In the genomic region with DNA sequence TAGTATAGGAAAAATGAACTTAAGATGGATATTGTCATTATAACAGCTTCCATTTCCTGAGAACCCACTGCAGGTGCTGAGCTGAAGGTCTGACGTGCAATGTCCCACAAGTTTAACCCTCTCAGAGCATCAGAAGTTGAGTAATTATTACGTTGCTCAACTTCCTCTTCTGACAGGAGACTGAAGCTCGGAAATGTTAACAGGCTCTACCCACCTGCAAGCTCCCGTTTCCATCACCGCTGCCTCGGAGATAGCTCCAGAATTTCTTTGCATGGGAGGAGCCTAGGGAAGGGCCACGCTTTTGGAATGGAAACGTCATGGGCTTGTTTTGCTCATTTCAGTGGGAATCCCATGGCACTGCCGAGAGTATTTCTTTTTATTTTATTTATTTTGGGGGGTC, we compare ENCODE assay signal across 9 cellular contexts. TPM values are rescaled to one million over a fixed set of nuclear protein-coding genes. Genes with fewer than 3 reads are reported as not detected.
A peak's percentile ranks its signal among the peaks of the same experiment; 100 is the strongest.
DNase-seq lines count a peak whose midpoint lies in the region; ATAC-seq and TF ChIP-seq lines count a peak whose summit lies in the region.
"Had no signal": no experiment of that assay in that cellular context is flagged by ENCODE, and none has a peak within 500 bp of the region (broad histone marks: within the 10 kb centered on the region; RNA-seq: fewer than 3 reads in every experiment).

No MANE protein-coding gene starts in this region.

- H3K27me3 ChIP-seq in HCT116 (ENCODE audit: insufficient read depth, low read length): no peaks in the 10 kb centered on the region

- BruUV-seq in HCT116 (replicated peaks; lab: Mats Ljungman, UMichigan): no TSS peak

- peak overlapping the region; percentile 80 to 86 for H3K4me3 Mint-ChIP-seq in CD14-positive monocyte
- peak overlapping the region; percentile 88 for H3K4me3 Mint-ChIP-seq in T-helper 1 cell treated with Interleukin-12 subunit alpha and Interleukin-12 subunit beta and Interleukin-4 antibody, amounts not matched to agents 30 μg/mL and 1 μg/mL, for 36 hours

- H3K36me3 ChIP-seq in HCT116 (ENCODE audit: control insufficient read depth in 1 of 2, insufficient read depth in 2 of 2, low read length in 2 of 2): peaks cover 5 to 23% of the 10 kb centered on the region in 2 experiments; a peak in 3 of 4 replicates

- no peak overlapping the region for H3K9ac ChIP-seq in HCT116 (ENCODE audit: low read length)

- peaks cover 66% of the 10 kb centered on the region for H3K4me1 Mint-ChIP-seq in CD14-positive monocyte
- H3K4me1 Mint-ChIP-seq in T-helper 1 cell treated with Interleukin-12 subunit alpha and Interleukin-12 subunit beta and Interleukin-4 antibody, amounts not matched to agents 30 μg/mL and 1 μg/mL, for 36 hours (ENCODE audit: low read depth): peaks cover 30% of the 10 kb centered on the region

- no peak for TF ChIP-seq POLR2A in HCT116 (IDR thresholded peaks at IDR 0.05; ENCODE audit: borderline replicate concordance, extremely low read depth, insufficient read depth, insufficient read length)

- H3K4me3 ChIP-seq in HCT116 (replicated peaks in 1 of 2; ENCODE audit: low read depth in 1 of 2, low read length in 2 of 2): no peak overlapping the region

- TF ChIP-seq CTCF in CD14-positive monocyte (IDR thresholded peaks at IDR 0.05): no peak
- no peak for TF ChIP-seq CTCF in HCT116 (IDR thresholded peaks at IDR 0.05 in 2 of 3, conservative IDR thresholded peaks at IDR 0.05 in 1 of 3; ENCODE audit: borderline replicate concordance in 1 of 3, insufficient read depth in 1 of 3, low read depth in 2 of 3, low read length in 2 of 3)

- DNase-seq in CD14-positive monocyte (ENCODE audit: low spot score): no peak
- no peak for DNase-seq in HCT116 (ENCODE audit: low read depth, low spot score)
- DNase-seq in germinal center (ENCODE audit: low spot score): peak; percentile 61
- DNase-seq in NCI-H2107 treated with DMSO at 0.1 percent for 48 hours (lab: John Stamatoyannopoulos, UW; ENCODE audit: unreplicated experiment): no peak
- DNase-seq in Right ventricle myocardium inferior (ENCODE audit: missing footprints): no peak

- CTCF ChIA-PET in HCT116 (lab: Charles Lee): interaction anchor here (0.8 to 4.4 kb wide), 18 partner anchors 8 to 544 kb away, joined by 3 to 91 read pairs (median 4); partner anchors contain the start of genes DOLPP1 and IER5L

- H3K4me1 ChIP-seq in HCT116 (ENCODE audit: control insufficient read depth in 1 of 2, insufficient read depth in 2 of 2, low read length in 2 of 2): peaks cover 11 to 43% of the 10 kb centered on the region in 2 experiments

- H4K20me1 ChIP-seq in HCT116 (ENCODE audit: insufficient read depth): peaks cover 15% of the 10 kb centered on the region; the same call in 1 of the 2 replicates

- ATAC-seq in HCT116 (no peak), GM18873 (IDR thresholded peaks at IDR 0.05; ENCODE audit: low FRiP score, unreplicated experiment) (no peak), GM19455 (IDR thresholded peaks at IDR 0.05; ENCODE audit: unreplicated experiment) (no peak), Right ventricle myocardium inferior (no peak)

- H3K9me2 ChIP-seq in HCT116 (ENCODE audit: insufficient read depth): no peaks in the 10 kb centered on the region

- POLR2A ChIA-PET in HCT116 (lab: Charles Lee): interaction anchor here (1.2 to 3.8 kb wide), 8 partner anchors 16 to 493 kb away, joined by 3 to 26 read pairs (median 4); partner anchors contain the start of gene IER5L

- H2AFZ ChIP-seq in HCT116 (ENCODE audit: low read depth, low read length, poor library complexity, severe bottlenecking): no peak overlapping the region

- peak overlapping the region; percentile 88; the same call in 1 of the 2 replicates for H3K4me2 ChIP-seq in HCT116 (ENCODE audit: low read length)

- peak overlapping the region; percentile 89 to 96 (median 93) for H3K27ac Mint-ChIP-seq in CD14-positive monocyte
- H3K27ac Mint-ChIP-seq in T-helper 1 cell treated with Interleukin-12 subunit alpha and Interleukin-12 subunit beta and Interleukin-4 antibody, amounts not matched to agents 30 μg/mL and 1 μg/mL, for 36 hours: peak overlapping the region; percentile 96

- H3K27ac ChIP-seq in HCT116 (ENCODE audit: low read depth, low read length): no peak overlapping the region

- peaks cover 0 to 3% (median 0%) of the 10 kb centered on the region in 7 donors for H3K9me3 Mint-ChIP-seq in CD14-positive monocyte
- no peaks in the 10 kb centered on the region for H3K9me3 Mint-ChIP-seq in T-helper 1 cell treated with Interleukin-12 subunit alpha and Interleukin-12 subunit beta and Interleukin-4 antibody, amounts not matched to agents 30 μg/mL and 1 μg/mL, for 36 hours

- peaks cover 39% of the 10 kb centered on the region for H3K79me2 ChIP-seq in HCT116 (ENCODE audit: insufficient read depth, low read length)

- peaks cover 10 to 17% (median 15%) of the 10 kb centered on the region in 3 donors for H3K27me3 Mint-ChIP-seq in CD14-positive monocyte (ENCODE audit: low read depth in 3 of 3)
- peaks cover 13% of the 10 kb centered on the region for H3K27me3 Mint-ChIP-seq in T-helper 1 cell treated with Interleukin-12 subunit alpha and Interleukin-12 subunit beta and Interleukin-4 antibody, amounts not matched to agents 30 μg/mL and 1 μg/mL, for 36 hours (ENCODE audit: low read depth)

- RAD21 ChIA-PET in HCT116 (lab: Charles Lee; ENCODE audit: low non-redundant PET in 1 of 2, low total read pairs in 2 of 2, uncharacterized antibody in 2 of 2, unreplicated experiment in 2 of 2): interaction anchor here (1.4 to 2.0 kb wide), 3 partner anchors 486 to 493 kb away, joined by 5 to 9 read pairs (median 5); no protein-coding TSS in a partner anchor

- H3K36me3 Mint-ChIP-seq in CD14-positive monocyte: peaks cover 14 to 16% of the 10 kb centered on the region in 2 donors
- H3K36me3 Mint-ChIP-seq in T-helper 1 cell treated with Interleukin-12 subunit alpha and Interleukin-12 subunit beta and Interleukin-4 antibody, amounts not matched to agents 30 μg/mL and 1 μg/mL, for 36 hours (ENCODE audit: low read depth): peaks cover 2% of the 10 kb centered on the region

- no peak for TF ChIP-seq RAD21 in HCT116 (IDR thresholded peaks at IDR 0.05; ENCODE audit: low read depth)

- H3K9me3 ChIP-seq in HCT116 (ENCODE audit: control insufficient read depth in 1 of 2, insufficient read depth in 1 of 2, low read depth in 1 of 2, low read length in 2 of 2): no peaks in the 10 kb centered on the region

- intact Hi-C loops in CD14-positive monocyte (cut with micrococcal nuclease): loop anchor here in 1 of 2 donors (2.0 to 5.0 kb wide), 3 partner anchors 14 to 448 kb away; partner anchors contain the start of gene IER5L
- intact Hi-C loops in HCT116 (cut with micrococcal nuclease): loop anchor here (1.0 kb wide), 2 partner anchors 486 to 494 kb away; no protein-coding TSS in a partner anchor
- intact Hi-C loops in Right ventricle myocardium inferior (cut with DNase I): loop anchor here (5.0 kb wide), 1 partner anchor 488 kb away; no protein-coding TSS in a partner anchor

TF ChIP-seq in HCT116, 20 proteins besides CTCF, POLR2A, EP300 and RAD21 (continues in another document):
- TF ChIP-seq EZH2 (IDR thresholded peaks at IDR 0.05): no peak
- no peak for TF ChIP-seq ZNF274 (IDR thresholded peaks at IDR 0.05; ENCODE audit: low read depth, low read length)
- no peak for TF ChIP-seq JUND (IDR thresholded peaks at IDR 0.05)
- TF ChIP-seq EGR1 (IDR thresholded peaks at IDR 0.05; ENCODE audit: low read depth): no peak
- no peak for TF ChIP-seq ELF1 (IDR thresholded peaks at IDR 0.05; ENCODE audit: borderline replicate concordance, low read depth)
- no peak for TF ChIP-seq MAX (IDR thresholded peaks at IDR 0.05)
- TF ChIP-seq REST (IDR thresholded peaks at IDR 0.05; ENCODE audit: low read depth): no peak

RNA-seq across cellular contexts. Expression of gene NTMT1, which starts 1.0 kb away (rescaled TPM):
- 10 to 100 TPM; 28.2 to 43.9 TPM for polyA plus RNA-seq in CD14-positive monocyte
- total RNA-seq in HCT116 (2021; ENCODE audit: unreplicated experiment) (84.8 TPM), Right ventricle myocardium inferior (72.1 TPM)
- 82.9 and 91.6 TPM in 2 replicates for polyA plus RNA-seq in HCT116 (2012)

RNA-seq across cellular contexts. Expression of gene C9orf50, which starts 4.0 kb away (rescaled TPM):
- not detected for polyA plus RNA-seq in CD14-positive monocyte
- total RNA-seq in HCT116 (2021; ENCODE audit: unreplicated experiment) (not detected), Right ventricle myocardium inferior (not detected)
- not detected in 2 replicates for polyA plus RNA-seq in HCT116 (2012)
- total RNA-seq: lung microvascular endothelial cell had no signal

RNA-seq across cellular contexts. Expression of gene ASB6, which starts 17.0 kb away (rescaled TPM):
- polyA plus RNA-seq in CD14-positive monocyte: 10 to 100 TPM in 1 of 2 donors, 1 to 10 TPM in 1; 8.1 to 10.1 TPM
- total RNA-seq in HCT116 (2021; ENCODE audit: unreplicated experiment): 21.6 TPM
- polyA plus RNA-seq in HCT116 (2012): 18.3 and 20.7 TPM in 2 replicates
- total RNA-seq in Right ventricle myocardium inferior: 9.3 TPM

RNA-seq across cellular contexts. Expression of gene PRRX2, which starts 40.5 kb away (rescaled TPM):
- polyA plus RNA-seq in CD14-positive monocyte: not detected
- 25.5 TPM for total RNA-seq in HCT116 (2021; ENCODE audit: unreplicated experiment)
- 12.7 and 17.1 TPM in 2 replicates for polyA plus RNA-seq in HCT116 (2012)
- 0.54 TPM for total RNA-seq in Right ventricle myocardium inferior
